ENCODE assay signal across 19 cellular contexts in the genomic region with DNA sequence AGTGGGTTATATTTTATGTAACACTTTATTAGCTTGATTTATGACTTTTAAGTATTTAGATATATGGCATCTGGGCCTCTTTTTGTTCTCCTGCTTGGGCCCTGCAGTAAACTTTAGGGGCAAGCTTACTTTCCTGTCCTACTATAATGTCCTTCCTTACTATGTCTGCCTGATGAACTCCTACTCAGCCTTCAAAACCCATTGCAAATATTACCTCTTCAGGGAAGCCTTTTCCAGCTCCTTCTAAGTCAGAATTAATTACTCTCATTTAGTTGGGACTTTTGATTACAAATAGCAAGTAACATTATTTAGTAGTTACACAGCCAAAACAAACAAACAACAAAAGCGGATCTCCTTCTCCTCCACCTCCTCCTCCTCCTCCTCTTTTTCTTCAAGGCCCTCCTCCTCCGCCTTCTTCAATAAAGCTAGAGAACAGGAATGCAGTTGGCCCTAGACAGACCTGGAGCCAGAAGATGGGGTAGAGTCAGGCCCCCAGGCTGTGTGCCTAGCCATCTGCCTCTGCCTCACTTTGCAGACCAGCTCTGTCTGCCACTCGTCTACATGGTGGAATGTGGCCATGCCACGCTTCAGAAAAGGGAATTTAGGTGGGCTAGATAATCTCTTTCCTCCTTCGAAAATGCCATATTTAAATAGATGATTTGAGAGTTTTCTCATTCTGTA.
A peak's percentile ranks its signal among the peaks of the same experiment; 100 is the strongest.
DNase-seq lines count a peak whose midpoint lies in the region; ATAC-seq and TF ChIP-seq lines count a peak whose summit lies in the region.
"Had no signal": no experiment of that assay in that cellular context is flagged by ENCODE, and none has a peak within 500 bp of the region (broad histone marks: within the 10 kb centered on the region; RNA-seq: fewer than 3 reads in every experiment).

No MANE protein-coding gene starts in this region.

- no peak overlapping the region for H3K4ac ChIP-seq in IMR-90 (ENCODE audit: low read depth, low read length)
- H3K4ac ChIP-seq in mesenchymal stem cell (ENCODE audit: low read depth in 1 of 2, low read length in 2 of 2): no peak overlapping the region

- TF ChIP-seq EP300 in SK-N-SH (IDR thresholded peaks at IDR 0.05; ENCODE audit: borderline replicate concordance in 1 of 2, low read depth in 1 of 2, low read length in 1 of 2): no peak

- H3K27me3 ChIP-seq in SK-N-SH (ENCODE audit: insufficient read depth): no peaks in the 10 kb centered on the region
- H3K27me3 ChIP-seq in IMR-90 (ENCODE audit: control insufficient read depth, insufficient read depth, low read length): peaks cover 6% of the 10 kb centered on the region
- peaks cover 0 to 12% of the 10 kb centered on the region in 2 experiments for H3K27me3 ChIP-seq in mesenchymal stem cell (ENCODE audit: control insufficient read depth in 1 of 2, insufficient read depth in 1 of 2, low read length in 2 of 2)
- no peaks in the 10 kb centered on the region for H3K27me3 ChIP-seq in vagina
- H3K27me3 ChIP-seq: BLaER1 had no signal

- no peaks in the 10 kb centered on the region for H3K9me3 ChIP-seq in SK-N-SH
- no peaks in the 10 kb centered on the region for H3K9me3 ChIP-seq in IMR-90 (ENCODE audit: control insufficient read depth, insufficient read depth, low read length)
- H3K9me3 ChIP-seq in mesenchymal stem cell (ENCODE audit: control insufficient read depth, low read length): no peaks in the 10 kb centered on the region
- H3K9me3 ChIP-seq in vagina: no peaks in the 10 kb centered on the region
- H3K9me3 ChIP-seq: BLaER1, Caco-2, HAP-1 had no signal

- H4K5ac ChIP-seq in IMR-90 (ENCODE audit: low read depth, low read length): no peak overlapping the region

- no peak for ATAC-seq in SK-N-SH treated with all-trans-retinoic acid at 6 μM for 48 hours
- no peak for ATAC-seq in IMR-90 (ENCODE audit: low read depth)
- ATAC-seq: CD8-positive, alpha-beta T cell; GM23338 had no signal

- CTCF ChIA-PET in SK-N-SH (lab: Yijun Ruan, JAX) (interaction anchor here (1.1 to 1.4 kb wide), 2 partner anchors 15 to 261 kb away, joined by 3 read pairs; no protein-coding TSS in a partner anchor), IMR-90 (lab: Yijun Ruan, JAX) (no interaction called here)

- no peak overlapping the region for H2BK12ac ChIP-seq in mesenchymal stem cell (ENCODE audit: low read length in 2 of 2)

- no peak overlapping the region for H4K8ac ChIP-seq in IMR-90 (ENCODE audit: low read depth in 2 of 2, low read length in 2 of 2)
- H4K8ac ChIP-seq in mesenchymal stem cell (ENCODE audit: low read length): no peak overlapping the region

- no peaks in the 10 kb centered on the region for H3K9me2 ChIP-seq in SK-N-SH

- H2BK120ac ChIP-seq in IMR-90 (ENCODE audit: low read depth, low read length) (no peak overlapping the region), mesenchymal stem cell (ENCODE audit: low read depth, low read length) (no peak overlapping the region)

- H3K9ac ChIP-seq in SK-N-SH (no peak overlapping the region), IMR-90 (ENCODE audit: low read depth, low read length) (no peak overlapping the region), mesenchymal stem cell (ENCODE audit: low read length) (no peak overlapping the region)
- H3K9ac ChIP-seq: BLaER1 had no signal

- no peak overlapping the region for H3K27ac ChIP-seq in SK-N-SH (ENCODE audit: low read depth in 2 of 2, low read length in 1 of 2)
- no peak overlapping the region for H3K27ac ChIP-seq in IMR-90 (ENCODE audit: insufficient read depth, low read length)
- H3K27ac ChIP-seq in mesenchymal stem cell (ENCODE audit: low read length, poor library complexity, severe bottlenecking): no peak overlapping the region
- H3K27ac ChIP-seq in vagina: no peak overlapping the region
- H3K27ac ChIP-seq: 22Rv1, BLaER1, C4-2B had no signal

- no peak overlapping the region for H2AK5ac ChIP-seq in IMR-90 (ENCODE audit: low read depth, low read length)
- no peak overlapping the region for H2AK5ac ChIP-seq in mesenchymal stem cell (ENCODE audit: low read length, severe bottlenecking)

- H3K23ac ChIP-seq in IMR-90 (ENCODE audit: low read depth, low read length) (no peak overlapping the region), mesenchymal stem cell (ENCODE audit: low read length in 2 of 2) (no peak overlapping the region)

- no peak overlapping the region for H2BK5ac ChIP-seq in IMR-90 (ENCODE audit: low read depth, low read length, poor library complexity, severe bottlenecking)
- no peak overlapping the region for H2BK5ac ChIP-seq in mesenchymal stem cell (ENCODE audit: low read depth, low read length, poor library complexity, severe bottlenecking)

- H3K4me2 ChIP-seq in SK-N-SH (no peak overlapping the region), IMR-90 (ENCODE audit: low read depth, low read length) (no peak overlapping the region), mesenchymal stem cell (ENCODE audit: low read length, poor library complexity, severe bottlenecking) (no peak overlapping the region)
- H3K4me2 ChIP-seq: GM23338 had no signal

- H3K36me3 ChIP-seq in SK-N-SH (replicated peaks in 1 of 2; ENCODE audit: control insufficient read depth in 1 of 2, insufficient read depth in 2 of 2, low read length in 1 of 2) (no peaks in the 10 kb centered on the region), IMR-90 (ENCODE audit: control insufficient read depth, insufficient read depth, low read length) (no peaks in the 10 kb centered on the region), mesenchymal stem cell (ENCODE audit: control insufficient read depth in 1 of 2, insufficient read depth in 2 of 2, low read depth in 1 of 2, low read length in 2 of 2) (no peaks in the 10 kb centered on the region), vagina (no peaks in the 10 kb centered on the region)
- H3K36me3 ChIP-seq: BLaER1, HAP-1 had no signal

- H2BK15ac ChIP-seq in IMR-90 (ENCODE audit: low read depth, low read length) (no peak overlapping the region), mesenchymal stem cell (ENCODE audit: low read depth, poor library complexity, severe bottlenecking) (no peak overlapping the region)

- no peaks in the 10 kb centered on the region for H4K20me1 ChIP-seq in SK-N-SH (ENCODE audit: insufficient read depth)
- no peaks in the 10 kb centered on the region for H4K20me1 ChIP-seq in IMR-90 (ENCODE audit: insufficient read depth, low read length)
- H4K20me1 ChIP-seq: BLaER1 had no signal

- intact Hi-C loops in IMR-90 (cut with micrococcal nuclease): no loop called here
- intact Hi-C loops in vagina (cut with DNase I): no loop called here

- H3K56ac ChIP-seq in IMR-90 (ENCODE audit: extremely low read depth, insufficient read depth, low read length): no peak overlapping the region

- POLR2A ChIA-PET in SK-N-SH (lab: Yijun Ruan, JAX) (no interaction called here), IMR-90 (lab: Charles Lee; ENCODE audit: unreplicated experiment) (no interaction called here)

- no peak overlapping the region for H3K4me3 ChIP-seq in SK-N-SH (ENCODE audit: low read depth in 2 of 2, low read length in 1 of 2)
- H3K4me3 ChIP-seq in IMR-90 (ENCODE audit: insufficient read depth, low read depth, low read length): no peak overlapping the region
- H3K4me3 ChIP-seq in mesenchymal stem cell (ENCODE audit: insufficient read depth in 1 of 2, low read depth in 1 of 2, low read length in 2 of 2): no peak overlapping the region
- no peak overlapping the region for H3K4me3 ChIP-seq in vagina
- H3K4me3 ChIP-seq: BLaER1, GM23338, HAP-1 had no signal

- dilution Hi-C loops in IMR-90 (cut with HindIII; ENCODE audit: low sequenced_read_pairs, unreplicated experiment): no loop called here

- TF ChIP-seq POLR2A in IMR-90 (IDR thresholded peaks at IDR 0.05; ENCODE audit: low read depth, low read length) (no peak), vagina (IDR thresholded peaks at IDR 0.05) (no peak)

- H4K91ac ChIP-seq in IMR-90 (ENCODE audit: insufficient read depth, low read depth, low read length) (no peak overlapping the region), mesenchymal stem cell (ENCODE audit: low read length) (no peak overlapping the region)

- H3K18ac ChIP-seq in IMR-90 (ENCODE audit: low read depth, low read length): no peak overlapping the region
- no peak overlapping the region for H3K18ac ChIP-seq in mesenchymal stem cell (ENCODE audit: low read depth in 1 of 2, low read length in 2 of 2)

- H3K79me2 ChIP-seq in SK-N-SH (ENCODE audit: insufficient read depth): no peaks in the 10 kb centered on the region

- peaks cover 4% of the 10 kb centered on the region; the same call in 1 of the 2 replicates for H3K9me1 ChIP-seq in IMR-90 (ENCODE audit: insufficient read depth, low read length)

- H3K14ac ChIP-seq in IMR-90 (replicated peaks; ENCODE audit: low read depth, low read length): no peak overlapping the region
- H3K14ac ChIP-seq in mesenchymal stem cell (ENCODE audit: low read length in 2 of 2): no peak overlapping the region

- no TSS peak for BruUV-seq in IMR-90 (replicated peaks; lab: Mats Ljungman, UMichigan)

- H2BK20ac ChIP-seq in IMR-90 (ENCODE audit: low read depth, low read length): no peak overlapping the region

- peaks cover 0 to 9% of the 10 kb centered on the region in 2 experiments; a peak in 1 of 4 replicates for H3K4me1 ChIP-seq in SK-N-SH (ENCODE audit: control insufficient read depth in 1 of 2, insufficient read depth in 2 of 2, low read depth in 1 of 2, low read length in 1 of 2)
- peaks cover 7% of the 10 kb centered on the region for H3K4me1 ChIP-seq in IMR-90 (ENCODE audit: control insufficient read depth, insufficient read depth, low read length)
- H3K4me1 ChIP-seq in mesenchymal stem cell (ENCODE audit: control insufficient read depth, insufficient read depth, low read depth, low read length): peaks cover 1% of the 10 kb centered on the region
- H3K4me1 ChIP-seq in vagina: peaks cover 7% of the 10 kb centered on the region
- H3K4me1 ChIP-seq: Caco-2 had no signal

- no peak for TF ChIP-seq CTCF in SK-N-SH (IDR thresholded peaks at IDR 0.05)
- no peak for TF ChIP-seq CTCF in IMR-90 (conservative IDR thresholded peaks at IDR 0.05; ENCODE audit: low read depth, low read length)
- no peak for TF ChIP-seq CTCF in vagina (IDR thresholded peaks at IDR 0.05)

- TF ChIP-seq RAD21 in SK-N-SH (IDR thresholded peaks at IDR 0.05; ENCODE audit: low read length) (no peak), IMR-90 (IDR thresholded peaks at IDR 0.05; ENCODE audit: low read length) (no peak)

- no peak overlapping the region for H2AFZ ChIP-seq in SK-N-SH (ENCODE audit: low read depth)
- H2AFZ ChIP-seq in IMR-90 (replicated peaks; ENCODE audit: low read length, poor library complexity): peak overlapping the region; percentile 26
- peak overlapping the region; percentile 52 for H2AFZ ChIP-seq in mesenchymal stem cell (ENCODE audit: low read depth, low read length)
- H2AFZ ChIP-seq: GM23338 had no signal

- WGBS in SK-N-SH (ENCODE audit: low lambda C conversion rate): 91% methylated on average over 5 of the region's 5 CpGs
- no CpG with 5 or more reads among the region's 5 CpGs for WGBS in IMR-90 (ENCODE audit: extremely low coverage in 2 of 2, insufficient read length in 1 of 2), 2 experiments
- 81% methylated on average over 3 of the region's 5 CpGs for WGBS in mesenchymal stem cell

- in situ Hi-C loops in IMR-90 (cut with MboI; ENCODE audit: low sequenced_read_pairs): no loop called here

- H3K79me1 ChIP-seq in IMR-90 (ENCODE audit: low read depth in 1 of 2, low read length in 2 of 2) (no peaks in the 10 kb centered on the region), mesenchymal stem cell (replicated peaks; ENCODE audit: low read length, poor library complexity, severe bottlenecking) (no peaks in the 10 kb centered on the region)

- no peak overlapping the region for H2AK9ac ChIP-seq in IMR-90 (replicated peaks; ENCODE audit: low read depth, low read length, poor library complexity)

- DNase-seq in SK-N-SH: no peak
- DNase-seq in IMR-90: no peak
- no peak for DNase-seq in mesenchymal stem cell
- DNase-seq in dermis blood vessel endothelial cell: no peak
- DNase-seq in vagina (ENCODE audit: extremely low spot score in 2 of 2): no peak
- DNase-seq in DMS 273 treated with DMSO at 0.1 percent for 48 hours (lab: John Stamatoyannopoulos, UW): no peak
- DNase-seq in NCI-H345 (lab: John Stamatoyannopoulos, UW): no peak
- DNase-seq: Caco-2; CD4-positive, CD25-positive, alpha-beta regulatory T cell; CD8-positive, alpha-beta T cell; DMS79; EL; GF-D8 had no signal

- H3F3A ChIP-seq in SK-N-SH (replicated peaks; ENCODE audit: insufficient read depth): peaks cover 3% of the 10 kb centered on the region
